ENCODE assay signal across 11 cellular contexts in genomic region chr1:8461341-8462110, GRCh38.
DNase-seq lines count a peak whose midpoint lies in the region; ATAC-seq and TF ChIP-seq lines count a peak whose summit lies in the region.
"Had no signal": no experiment of that assay in that cellular context is flagged by ENCODE, and none has a peak within 500 bp of the region (broad histone marks: within the 10 kb centered on the region; RNA-seq: fewer than 3 reads in every experiment).

No MANE protein-coding gene starts in this region.

- no peak overlapping the region for H3K4me3 Mint-ChIP-seq in osteocyte (ENCODE audit: unreplicated experiment)

- H3K4me1 Mint-ChIP-seq in osteocyte (ENCODE audit: unreplicated experiment) = peaks cover 77% of the 10 kb centered on the region

- H3K36me3 ChIP-seq in left ventricle myocardium inferior (peaks cover 3% of the 10 kb centered on the region), vagina (no peaks in the 10 kb centered on the region)
- H3K36me3 ChIP-seq: SJSA1 had no signal

- TF ChIP-seq CTCF in left ventricle myocardium inferior (IDR thresholded peaks at IDR 0.05; ENCODE audit: borderline replicate concordance) = no peak
- TF ChIP-seq CTCF in osteocyte (IDR thresholded peaks at IDR 0.05) = no peak
- TF ChIP-seq CTCF in vagina (IDR thresholded peaks at IDR 0.05) = no peak

- TF ChIP-seq POLR2A in vagina (IDR thresholded peaks at IDR 0.05) = no peak

- no peak overlapping the region for H3K4me3 ChIP-seq in left ventricle myocardium inferior
- H3K4me3 ChIP-seq in vagina = no peak overlapping the region
- H3K4me3 ChIP-seq: SJSA1 had no signal

- no peaks in the 10 kb centered on the region for H3K9me3 ChIP-seq in left ventricle myocardium inferior (replicated peaks)
- no peaks in the 10 kb centered on the region for H3K9me3 ChIP-seq in vagina
- H3K9me3 ChIP-seq: SJSA1 had no signal

- H3K27ac ChIP-seq in left ventricle myocardium inferior (replicated peaks) (peak overlapping the region; percentile 87), caudate nucleus (ENCODE audit: low read depth, low read length) (peak overlapping the region; percentile 56), vagina (peak overlapping the region; percentile 77)
- H3K27ac ChIP-seq: SJSA1 had no signal

- ATAC-seq in Right ventricle myocardium superior (ENCODE audit: poor library complexity) = no peak
- ATAC-seq: HCT116 had no signal

- H3K27me3 ChIP-seq in left ventricle myocardium inferior (ENCODE audit: low read depth) (no peaks in the 10 kb centered on the region), vagina (no peaks in the 10 kb centered on the region)
- H3K27me3 ChIP-seq: SJSA1 had no signal

- peak overlapping the region; percentile 77 for H3K27ac Mint-ChIP-seq in osteocyte (ENCODE audit: unreplicated experiment)

- DNase-seq in left ventricle myocardium inferior (no peak), Right ventricle myocardium superior (no peak), caudate nucleus (lab: John Stamatoyannopoulos, UW) (no peak), osteocyte (ENCODE audit: extremely low spot score, unreplicated experiment) (no peak), vagina (ENCODE audit: extremely low spot score in 2 of 2) (no peak), AML-193 (lab: John Stamatoyannopoulos, UW) (no peak), NCI-H187 treated with DMSO at 0.1 percent for 48 hours (lab: John Stamatoyannopoulos, UW) (no peak), NCI-H2107 treated with DMSO at 0.1 percent for 48 hours (lab: John Stamatoyannopoulos, UW; ENCODE audit: unreplicated experiment) (no peak)
- DNase-seq: DND-41 had no signal

- H3K36me3 Mint-ChIP-seq in osteocyte (ENCODE audit: unreplicated experiment) = peaks cover 3% of the 10 kb centered on the region

- intact Hi-C loops in left ventricle myocardium inferior (cut with micrococcal nuclease) (no loop called here), Right ventricle myocardium superior (cut with DNase I) (no loop called here), vagina (cut with DNase I) (no loop called here)

- H3K4me1 ChIP-seq in left ventricle myocardium inferior (peaks cover 87% of the 10 kb centered on the region), vagina (peaks cover 76% of the 10 kb centered on the region)

- H3K27me3 Mint-ChIP-seq in osteocyte (ENCODE audit: unreplicated experiment) = no peaks in the 10 kb centered on the region

- no peaks in the 10 kb centered on the region for H3K9me3 Mint-ChIP-seq in osteocyte (ENCODE audit: unreplicated experiment)
